Comparison of ENCODE assay signal across 18 cellular contexts in the genomic region with DNA sequence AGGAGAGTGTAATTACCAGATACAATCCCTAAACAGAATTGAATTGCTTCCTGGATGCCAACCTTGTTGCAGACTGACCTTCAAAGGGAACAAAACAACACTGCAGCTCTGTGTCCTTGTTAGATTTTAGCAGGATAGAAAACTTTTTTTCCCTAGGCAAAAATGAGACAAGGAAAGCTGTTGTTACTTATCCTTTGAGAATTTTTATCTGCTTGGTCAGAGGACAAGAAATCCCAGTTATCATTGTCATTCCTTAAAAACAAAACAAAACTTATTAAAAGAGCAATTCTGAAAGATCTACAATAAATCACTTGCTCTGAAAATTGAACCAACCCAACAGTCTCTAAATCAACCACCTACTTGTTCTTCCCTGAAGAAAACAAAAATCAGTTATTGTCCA.
"Had no signal": no experiment of that assay in that cellular context is flagged by ENCODE, and none has a peak within 500 bp of the region (broad histone marks: within the 10 kb centered on the region; RNA-seq: fewer than 3 reads in every experiment).

No MANE protein-coding gene starts in this region.

- DNase-seq: effector CD4-positive, alpha-beta T cell; heart right ventricle; kidney glomerular epithelial cell; left lung; lower lobe of right lung; posterior cingulate gyrus; small intestine; stimulated activated CD4-positive, alpha-beta T cell treated with anti-CD3 and anti-CD28 coated beads, Interleukin-2, amount 100 ng/mL, for 48 hours; stimulated activated naive CD8-positive, alpha-beta T cell treated with anti-CD3 and anti-CD28 coated beads, Interleukin-15, Interleukin-2, amounts not matched to agents 100 U/mL and 50 U/mL, for 24 hours; thyroid gland had no signal

- H3K9me3 Mint-ChIP-seq: memory B cell; mesothelial cell of epicardium; natural killer cell treated with Interleukin-12 subunit alpha and Interleukin-12 subunit beta and Interleukin-15 and Interleukin-18, amount 100 ng/mL, for 72 hours; type B pancreatic cell had no signal

- H3K4me3 Mint-ChIP-seq: memory B cell; mesothelial cell of epicardium; natural killer cell treated with Interleukin-12 subunit alpha and Interleukin-12 subunit beta and Interleukin-15 and Interleukin-18, amount 100 ng/mL, for 72 hours; type B pancreatic cell had no signal

- H3K9me3 ChIP-seq: heart right ventricle, left lung, lower lobe of right lung, neutrophil, right atrium auricular region, suprapubic skin, thyroid gland had no signal

- ATAC-seq: heart right ventricle; left lung; lower lobe of right lung; natural killer cell treated with Interleukin-12 subunit alpha and Interleukin-12 subunit beta and Interleukin-15 and Interleukin-18, amount 100 ng/mL, for 72 hours; stimulated activated naive CD8-positive, alpha-beta T cell treated with anti-CD3 and anti-CD28 coated beads, Interleukin-15, Interleukin-2, amounts not matched to agents 100 U/mL and 50 U/mL, for 24 hours had no signal

- H3K36me3 Mint-ChIP-seq: memory B cell; mesothelial cell of epicardium; natural killer cell treated with Interleukin-12 subunit alpha and Interleukin-12 subunit beta and Interleukin-15 and Interleukin-18, amount 100 ng/mL, for 72 hours; type B pancreatic cell had no signal

- H3K27me3 Mint-ChIP-seq: memory B cell; natural killer cell treated with Interleukin-12 subunit alpha and Interleukin-12 subunit beta and Interleukin-15 and Interleukin-18, amount 100 ng/mL, for 72 hours; type B pancreatic cell had no signal

- H3K27me3 ChIP-seq: heart right ventricle, left lung, neutrophil, right atrium auricular region, suprapubic skin, thyroid gland had no signal

- H3K27ac ChIP-seq: coronary artery, heart right ventricle, left lung, lower lobe of right lung, neutrophil, right atrium auricular region, suprapubic skin, thyroid gland had no signal

- H3K27ac Mint-ChIP-seq: memory B cell; mesothelial cell of epicardium; natural killer cell treated with Interleukin-12 subunit alpha and Interleukin-12 subunit beta and Interleukin-15 and Interleukin-18, amount 100 ng/mL, for 72 hours; type B pancreatic cell had no signal

- H3K4me1 Mint-ChIP-seq: memory B cell had no signal

- H3K4me1 ChIP-seq: heart right ventricle, left lung, lower lobe of right lung, right atrium auricular region, suprapubic skin, thyroid gland had no signal
